1 cellular context compared by ENCODE assay signal in genomic region chr13:75481176-75482069, GRCh38.
A peak's percentile ranks its signal among the peaks of the same experiment; 100 is the strongest.
TF ChIP-seq lines count a peak whose summit lies in the region.

No MANE protein-coding gene starts in this region.

TF ChIP-seq in HEK293, 187 proteins besides CTCF, POLR2A, EP300 and RAD21 (continued from another document):
- TF ChIP-seq ZNF416 (tag by site-specific recombination; IDR thresholded peaks at IDR 0.05) (no peak), ZNF341 (tag by site-specific recombination; IDR thresholded peaks at IDR 0.05; ENCODE audit: low read depth) (peak; percentile 46), ZNF292 (tag by site-specific recombination; IDR thresholded peaks at IDR 0.05; ENCODE audit: borderline replicate concordance, low read depth) (0 out of 2 replicates have a peak, but pooled peaks have one; percentile 1), ZNF398 (tag by site-specific recombination; IDR thresholded peaks at IDR 0.05) (no peak), ZXDB (tag by site-specific recombination; IDR thresholded peaks at IDR 0.05) (no peak), ZSCAN16 (tag by site-specific recombination; IDR thresholded peaks at IDR 0.05) (no peak), KLF10 (tag by site-specific recombination; IDR thresholded peaks at IDR 0.05) (peak; percentile 46; the same call in 1 of the 2 replicates), ZNF561 (tag by site-specific recombination; IDR thresholded peaks at IDR 0.05; ENCODE audit: borderline replicate concordance) (no peak; the same call in 1 of the 2 replicates), ZNF274 (IDR thresholded peaks at IDR 0.05; ENCODE audit: low read length) (no peak), ZNF274 (tag by site-specific recombination; IDR thresholded peaks at IDR 0.05; ENCODE audit: borderline replicate concordance) (no peak), ZNF600 (tag by site-specific recombination; IDR thresholded peaks at IDR 0.05) (peak; percentile 36; the same call in 1 of the 2 replicates), GLIS2 (tag by site-specific recombination; IDR thresholded peaks at IDR 0.05) (peak; percentile 79), ZNF701 (tag by site-specific recombination; IDR thresholded peaks at IDR 0.05) (no peak), SP2 (tag by site-specific recombination; IDR thresholded peaks at IDR 0.05) (0 out of 2 replicates have a peak, but pooled peaks have one; percentile 1), SALL2 (tag by site-specific recombination; IDR thresholded peaks at IDR 0.05; ENCODE audit: borderline replicate concordance) (no peak), ZIC2 (tag by site-specific recombination; IDR thresholded peaks at IDR 0.05) (peak; percentile 87), ZBTB8A (tag by site-specific recombination; IDR thresholded peaks at IDR 0.05) (peak; percentile 98), ZNF302 (tag by site-specific recombination; IDR thresholded peaks at IDR 0.05; ENCODE audit: low read depth) (no peak), ZNF560 (tag by site-specific recombination; IDR thresholded peaks at IDR 0.05; ENCODE audit: borderline replicate concordance) (no peak), KLF8 (tag by site-specific recombination; IDR thresholded peaks at IDR 0.05) (no peak), ZNF707 (tag by site-specific recombination; IDR thresholded peaks at IDR 0.05) (no peak), ZNF239 (tag by site-specific recombination; IDR thresholded peaks at IDR 0.05) (no peak), ZNF157 (tag by site-specific recombination; IDR thresholded peaks at IDR 0.05) (no peak), GLIS1 (tag by site-specific recombination; IDR thresholded peaks at IDR 0.05) (peak; percentile 61), ZBTB17 (tag by site-specific recombination; IDR thresholded peaks at IDR 0.05) (peak; percentile 68), ZNF169 (tag by site-specific recombination; IDR thresholded peaks at IDR 0.05) (no peak), KLF9 (tag by site-specific recombination; IDR thresholded peaks at IDR 0.05; ENCODE audit: low read depth) (no peak), ZNF335 (tag by site-specific recombination; conservative IDR thresholded peaks at IDR 0.05) (peak; percentile 60), ZFHX2 (tag by site-specific recombination; conservative IDR thresholded peaks at IDR 0.05) (no peak), ZSCAN30 (tag by site-specific recombination; IDR thresholded peaks at IDR 0.05) (no peak)
- TF ChIP-seq, protein P1, sequence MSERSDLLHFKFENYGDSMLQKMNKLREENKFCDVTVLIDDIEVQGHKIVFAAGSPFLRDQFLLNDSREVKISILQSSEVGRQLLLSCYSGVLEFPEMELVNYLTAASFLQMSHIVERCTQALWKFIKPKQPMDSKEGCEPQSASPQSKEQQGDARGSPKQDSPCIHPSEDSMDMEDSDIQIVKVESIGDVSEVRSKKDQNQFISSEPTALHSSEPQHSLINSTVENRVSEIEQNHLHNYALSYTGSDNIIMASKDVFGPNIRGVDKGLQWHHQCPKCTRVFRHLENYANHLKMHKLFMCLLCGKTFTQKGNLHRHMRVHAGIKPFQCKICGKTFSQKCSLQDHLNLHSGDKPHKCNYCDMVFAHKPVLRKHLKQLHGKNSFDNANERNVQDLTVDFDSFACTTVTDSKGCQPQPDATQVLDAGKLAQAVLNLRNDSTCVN (tag by site-specific recombination; optimal IDR thresholded peaks at IDR 0.05): peak; percentile 78
- TF ChIP-seq, protein P2, sequence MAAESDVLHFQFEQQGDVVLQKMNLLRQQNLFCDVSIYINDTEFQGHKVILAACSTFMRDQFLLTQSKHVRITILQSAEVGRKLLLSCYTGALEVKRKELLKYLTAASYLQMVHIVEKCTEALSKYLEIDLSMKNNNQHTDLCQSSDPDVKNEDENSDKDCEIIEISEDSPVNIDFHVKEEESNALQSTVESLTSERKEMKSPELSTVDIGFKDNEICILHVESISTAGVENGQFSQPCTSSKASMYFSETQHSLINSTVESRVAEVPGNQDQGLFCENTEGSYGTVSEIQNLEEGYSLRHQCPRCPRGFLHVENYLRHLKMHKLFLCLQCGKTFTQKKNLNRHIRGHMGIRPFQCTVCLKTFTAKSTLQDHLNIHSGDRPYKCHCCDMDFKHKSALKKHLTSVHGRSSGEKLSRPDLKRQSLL (tag by site-specific recombination; IDR thresholded peaks at IDR 0.05): peak; percentile 87; the same call in 1 of the 2 replicates
